ENCODE assay signal across 8 cellular contexts in the genomic region with DNA sequence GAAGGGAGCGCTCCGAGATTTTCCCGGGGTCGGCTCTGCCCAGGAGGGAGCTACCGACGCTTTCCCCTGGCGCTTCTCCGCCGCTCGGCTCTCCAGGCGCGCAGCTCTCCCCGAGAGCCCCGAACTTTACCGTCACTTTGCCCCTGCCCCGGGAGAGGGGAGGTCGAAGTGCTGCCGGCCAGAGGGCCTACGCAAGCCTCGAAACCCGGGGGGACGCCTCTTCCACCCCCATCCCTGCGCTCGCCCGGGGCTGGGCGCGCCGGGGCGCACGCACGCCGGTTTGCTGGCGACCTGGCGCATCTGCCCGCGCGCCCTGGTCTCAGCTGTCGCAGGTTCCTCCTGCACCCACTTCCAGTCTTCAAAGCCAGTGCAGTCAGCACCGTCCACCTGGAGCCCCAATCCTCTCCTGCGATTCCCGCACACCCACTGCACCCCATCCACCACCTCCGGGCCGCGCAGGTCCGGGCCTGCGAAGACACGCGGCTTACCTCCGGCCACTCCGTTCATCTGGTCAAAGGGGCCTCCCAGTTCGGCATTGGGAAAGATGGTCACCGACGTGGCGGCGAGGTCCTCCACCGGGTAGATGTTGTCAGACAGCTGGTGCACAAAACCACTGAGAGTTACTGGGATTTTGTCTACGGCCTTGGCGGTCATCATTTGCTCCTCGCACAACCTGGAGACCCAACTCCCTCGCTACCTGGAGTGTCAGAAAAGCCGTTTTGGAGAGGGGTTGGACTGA. TPM values are rescaled to one million over a fixed set of nuclear protein-coding genes. Genes with fewer than 3 reads are reported as not detected.
DNase-seq lines count a peak whose midpoint lies in the region; ATAC-seq and TF ChIP-seq lines count a peak whose summit lies in the region.

No MANE protein-coding gene starts in this region.

- H3K4me3 ChIP-seq in GM12865 (ENCODE audit: low read depth, low read length) = peak overlapping the region; percentile 71

- DNase-seq in GM12865 (ENCODE audit: low read depth) (peak; percentile 39), erythroblast (lab: John Stamatoyannopoulos, UW) (peak; percentile 29 to 41), cerebellar cortex (ENCODE audit: low spot score) (no peak), T1000 (lab: John Stamatoyannopoulos, UW) (no peak), NCI-H1092 (lab: John Stamatoyannopoulos, UW) (no peak), dedifferentiated amniotic fluid mesenchymal stem cell (ENCODE audit: extremely low spot score) (no peak)
- peak; percentile 52 for DNase-seq in activated CD4-positive, alpha-beta T cell treated with anti-CD3 and anti-CD28 coated beads for 36 hours
- DNase-seq in naive thymus-derived CD8-positive, alpha-beta T cell = peak in 5 of 10 donors; percentile 25 to 64 (median 31)

- peak overlapping the region; percentile 99 for H3K4me3 Mint-ChIP-seq in activated CD4-positive, alpha-beta T cell treated with anti-CD3 and anti-CD28 coated beads for 36 hours
- H3K4me3 Mint-ChIP-seq in naive thymus-derived CD8-positive, alpha-beta T cell = peak overlapping the region; percentile 92 to 100 (median 96)

- intact Hi-C loops in activated CD4-positive, alpha-beta T cell treated with anti-CD3 and anti-CD28 coated beads for 36 hours (cut with DNase I, micrococcal nuclease) = loop anchor here (1.0 to 10.0 kb wide), 22 partner anchors 10 to 913 kb away; a partner anchor contains a TSS

- TF ChIP-seq CTCF in GM12865 (IDR thresholded peaks at IDR 0.05; ENCODE audit: insufficient read depth, low read depth, low read length, missing control alignments) = no peak

- H3K27ac Mint-ChIP-seq in activated CD4-positive, alpha-beta T cell treated with anti-CD3 and anti-CD28 coated beads for 36 hours = peak overlapping the region; percentile 99
- peak overlapping the region; percentile 19 to 98 (median 92) for H3K27ac Mint-ChIP-seq in naive thymus-derived CD8-positive, alpha-beta T cell

- H3K27me3 Mint-ChIP-seq in activated CD4-positive, alpha-beta T cell treated with anti-CD3 and anti-CD28 coated beads for 36 hours = peaks cover 14% of the 10 kb centered on the region
- peaks cover 9 to 30% (median 17%) of the 10 kb centered on the region in 5 donors for H3K27me3 Mint-ChIP-seq in naive thymus-derived CD8-positive, alpha-beta T cell

- H3K9me3 Mint-ChIP-seq in activated CD4-positive, alpha-beta T cell treated with anti-CD3 and anti-CD28 coated beads for 36 hours (ENCODE audit: low read depth) = no peaks in the 10 kb centered on the region
- no peaks in the 10 kb centered on the region for H3K9me3 Mint-ChIP-seq in naive thymus-derived CD8-positive, alpha-beta T cell

- H3K36me3 Mint-ChIP-seq in activated CD4-positive, alpha-beta T cell treated with anti-CD3 and anti-CD28 coated beads for 36 hours (ENCODE audit: low read depth) = peaks cover 46% of the 10 kb centered on the region
- H3K36me3 Mint-ChIP-seq in naive thymus-derived CD8-positive, alpha-beta T cell = peaks cover 0 to 3% (median 0%) of the 10 kb centered on the region in 3 donors

- CTCF ChIA-PET in activated CD4-positive, alpha-beta T cell treated with anti-CD3 and anti-CD28 coated beads for 36 hours (lab: Charles Lee) = interaction anchor here (0.9 to 3.9 kb wide), 9 partner anchors 36 to 766 kb away, joined by 3 to 21 read pairs (median 5); no protein-coding TSS in a partner anchor

- ATAC-seq in activated CD4-positive, alpha-beta T cell treated with anti-CD3 and anti-CD28 coated beads for 36 hours = no peak
- ATAC-seq in naive thymus-derived CD8-positive, alpha-beta T cell = no peak

- no peak for TF ChIP-seq POLR2A in erythroblast (IDR thresholded peaks at IDR 0.05; ENCODE audit: low read length)

- POLR2A ChIA-PET in activated CD4-positive, alpha-beta T cell treated with anti-CD3 and anti-CD28 coated beads for 36 hours (lab: Charles Lee) = interaction anchor here (0.9 to 2.5 kb wide), 8 partner anchors 9 to 178 kb away, joined by 4 to 17 read pairs (median 8); a partner anchor contains a TSS
- POLR2A ChIA-PET in naive thymus-derived CD8-positive, alpha-beta T cell (lab: Charles Lee) = interaction anchor here (1.1 to 7.3 kb wide), 7 partner anchors 8 to 324 kb away, joined by 3 to 87 read pairs (median 18); a partner anchor contains a TSS

- peaks cover 56% of the 10 kb centered on the region for H3K4me1 Mint-ChIP-seq in activated CD4-positive, alpha-beta T cell treated with anti-CD3 and anti-CD28 coated beads for 36 hours
- H3K4me1 Mint-ChIP-seq in naive thymus-derived CD8-positive, alpha-beta T cell = peaks cover 32 to 76% (median 57%) of the 10 kb centered on the region in 4 donors

RNA-seq across cellular contexts. Expression of a gene that starts 0.6 kb away (rescaled TPM):
- 10 to 100 TPM; 46.0 to 53.9 TPM for total RNA-seq in activated CD4-positive, alpha-beta T cell treated with anti-CD3 and anti-CD28 coated beads for 36 hours
- total RNA-seq in naive thymus-derived CD8-positive, alpha-beta T cell = 1 to 10 TPM; 1.1 to 1.2 TPM
- under 1 TPM; 0.07 to 0.28 (median 0.10) TPM for polyA plus RNA-seq in naive thymus-derived CD8-positive, alpha-beta T cell

RNA-seq across cellular contexts. Expression of a gene that starts 11.0 kb away (rescaled TPM):
- total RNA-seq in activated CD4-positive, alpha-beta T cell treated with anti-CD3 and anti-CD28 coated beads for 36 hours = 10 to 100 TPM; 21.5 to 23.2 TPM
- 10 to 100 TPM; 15.5 to 15.6 TPM for total RNA-seq in naive thymus-derived CD8-positive, alpha-beta T cell
- polyA plus RNA-seq in naive thymus-derived CD8-positive, alpha-beta T cell = 1 to 10 TPM; 1.7 to 3.2 (median 3.2) TPM

Comparison
In these comparisons a context has a peak if more than half of its experiments do, and no peak if none do; other contexts are left out.
1. DNase-seq: peak in GM12865 (single experiment), activated CD4-positive, alpha-beta T cell treated with anti-CD3 and anti-CD28 coated beads for 36 hours (single experiment) and erythroblast (2 of 2); none in cerebellar cortex (single experiment), T1000 (single experiment), NCI-H1092 (single experiment) and dedifferentiated amniotic fluid mesenchymal stem cell (single experiment).
2. RNA of a gene that starts 0.6 kb away (total RNA-seq): 46.0 to 53.9 TPM in activated CD4-positive, alpha-beta T cell treated with anti-CD3 and anti-CD28 coated beads for 36 hours; 1.1 to 1.2 TPM in naive thymus-derived CD8-positive, alpha-beta T cell; every median in the first group is over 10 times any median in the second.